Comparison of ENCODE assay signal across 5 cellular contexts in genomic region chr6:9632026-9632425, GRCh38.
"Had no signal": no experiment of that assay in that cellular context is flagged by ENCODE, and none has a peak within 500 bp of the region (broad histone marks: within the 10 kb centered on the region; RNA-seq: fewer than 3 reads in every experiment).

No MANE protein-coding gene starts in this region.

- ATAC-seq: GM23338, K562 had no signal

- H3K4me3 Mint-ChIP-seq: GM23338, H9 had no signal

- DNase-seq: H9, HCEC 1CT, IMR-90 had no signal
